Comparison of ENCODE assay signal across 19 cellular contexts in genomic region chr14:81366259-81366658, GRCh38. TPM values are rescaled to one million over a fixed set of nuclear protein-coding genes. Genes with fewer than 3 reads are reported as not detected.
DNase-seq lines count a peak whose midpoint lies in the region; ATAC-seq and TF ChIP-seq lines count a peak whose summit lies in the region.
"Had no signal": no experiment of that assay in that cellular context is flagged by ENCODE, and none has a peak within 500 bp of the region (broad histone marks: within the 10 kb centered on the region; RNA-seq: fewer than 3 reads in every experiment).

No MANE protein-coding gene starts in this region.

- H2BK15ac ChIP-seq in H9 (ENCODE audit: low read depth, low read length): no peak overlapping the region

- H3K56ac ChIP-seq in H9 (ENCODE audit: insufficient read length, low read depth, low read length): no peak overlapping the region

- no peak overlapping the region for H2AFZ ChIP-seq in H9 (ENCODE audit: low read length)

- no peak for TF ChIP-seq POLR2A in esophagus squamous epithelium (IDR thresholded peaks at IDR 0.05)
- TF ChIP-seq POLR2A in gastroesophageal sphincter (IDR thresholded peaks at IDR 0.05): no peak

- H3K4me3 Mint-ChIP-seq in H9 (peak overlapping the region in 1 of 2 experiments; percentile 24; a peak in 2 of 5 replicates), progenitor cell of endocrine pancreas (ENCODE audit: low read depth) (no peak overlapping the region)
- H3K4me3 Mint-ChIP-seq: activated CD4-positive, alpha-beta memory T cell treated with anti-CD3 and anti-CD28 coated beads for 36 hours; stimulated activated naive CD8-positive, alpha-beta T cell treated with anti-CD3 and anti-CD28 coated beads, Interleukin-15, amount 100 ng/mL, for 72 hours had no signal

- no peak overlapping the region for H2AK5ac ChIP-seq in H9 (ENCODE audit: insufficient read length, low read length)

- H2BK12ac ChIP-seq in H9 (ENCODE audit: insufficient read length, low read depth, low read length): no peak overlapping the region

- no peak overlapping the region for H3K9ac ChIP-seq in H9 (ENCODE audit: extremely low read depth, insufficient read length, low read length)
- H3K9ac ChIP-seq: BLaER1 had no signal

- WGBS in H9 (ENCODE audit: extremely low coverage, insufficient read length, low lambda C conversion rate): no CpG with 5 or more reads among the region's 6 CpGs
- WGBS in esophagus squamous epithelium, 2 donors: 0 to 36% methylated on average over 1 of the region's 6 CpGs
- WGBS in gastroesophageal sphincter (ENCODE audit: low coverage in 1 of 2), 2 donors: 20 to 60% methylated on average over 1 of the region's 6 CpGs

- no peak overlapping the region for H3T11ph ChIP-seq in H9 (ENCODE audit: low read length)

- no peak overlapping the region for H2BK20ac ChIP-seq in H9 (ENCODE audit: low read depth, low read length, poor library complexity, severe bottlenecking)

- H3K79me1 ChIP-seq in H9 (ENCODE audit: insufficient read depth, low read depth, low read length, poor library complexity, severe bottlenecking): no peaks in the 10 kb centered on the region

- no peak overlapping the region for H3K14ac ChIP-seq in H9 (ENCODE audit: insufficient read depth, low read length)

- TF ChIP-seq CTCF in H9 (conservative IDR thresholded peaks at IDR 0.05) (no peak), RWPE2 (IDR thresholded peaks at IDR 0.05; ENCODE audit: poor library complexity, severe bottlenecking) (no peak), esophagus squamous epithelium (IDR thresholded peaks at IDR 0.05) (no peak), progenitor cell of endocrine pancreas (IDR thresholded peaks at IDR 0.05; ENCODE audit: unreplicated experiment) (no peak), gastroesophageal sphincter (IDR thresholded peaks at IDR 0.05) (no peak)

- H3K27me3 Mint-ChIP-seq in H9 (ENCODE audit: low read depth): no peaks in the 10 kb centered on the region
- H3K27me3 Mint-ChIP-seq in progenitor cell of endocrine pancreas: no peaks in the 10 kb centered on the region

- no peak overlapping the region for H3K18ac ChIP-seq in H9 (ENCODE audit: insufficient read length, low read depth, low read length)

- H3K23me2 ChIP-seq in H9 (ENCODE audit: insufficient read length, low read depth, low read length, poor library complexity, severe bottlenecking): no peaks in the 10 kb centered on the region

- H3K9me3 Mint-ChIP-seq in H9 (no peaks in the 10 kb centered on the region), progenitor cell of endocrine pancreas (ENCODE audit: low read depth) (no peaks in the 10 kb centered on the region)
- H3K9me3 Mint-ChIP-seq: activated CD4-positive, alpha-beta memory T cell treated with anti-CD3 and anti-CD28 coated beads for 36 hours; stimulated activated naive CD8-positive, alpha-beta T cell treated with anti-CD3 and anti-CD28 coated beads, Interleukin-15, amount 100 ng/mL, for 72 hours had no signal

- H3K36me3 ChIP-seq in RWPE2 (ENCODE audit: low read depth) (peaks cover 9% of the 10 kb centered on the region), esophagus squamous epithelium (peaks cover 0 to 14% (median 0%) of the 10 kb centered on the region in 3 donors), gastroesophageal sphincter (no peaks in the 10 kb centered on the region)
- H3K36me3 ChIP-seq: BLaER1, right lobe of liver had no signal

- H2BK120ac ChIP-seq in H9 (ENCODE audit: low read depth, low read length, poor library complexity, severe bottlenecking): no peak overlapping the region

- H2BK5ac ChIP-seq in H9 (ENCODE audit: insufficient read length, low read length): no peak overlapping the region

- TF ChIP-seq EP300 in gastroesophageal sphincter (IDR thresholded peaks at IDR 0.05): no peak

- H3K9me3 ChIP-seq in H9 (ENCODE audit: control insufficient read depth, low read depth, low read length) (no peaks in the 10 kb centered on the region), RWPE2 (ENCODE audit: severe bottlenecking) (no peaks in the 10 kb centered on the region), esophagus squamous epithelium (no peaks in the 10 kb centered on the region), gastroesophageal sphincter (no peaks in the 10 kb centered on the region)
- H3K9me3 ChIP-seq: BLaER1, right lobe of liver had no signal

- H3K4me1 Mint-ChIP-seq in H9 (peaks cover 25 to 26% of the 10 kb centered on the region in 2 experiments), progenitor cell of endocrine pancreas (ENCODE audit: low read depth) (peaks cover 5% of the 10 kb centered on the region)
- H3K4me1 Mint-ChIP-seq: stimulated activated naive CD8-positive, alpha-beta T cell treated with anti-CD3 and anti-CD28 coated beads, Interleukin-15, amount 100 ng/mL, for 72 hours had no signal

- H3K4me2 ChIP-seq in H9 (ENCODE audit: insufficient read depth, insufficient read length, low read length): no peak overlapping the region
- H3K4me2 ChIP-seq: BLaER1 had no signal

- H3K4me3 ChIP-seq in RWPE2 (ENCODE audit: severe bottlenecking) (no peak overlapping the region), esophagus squamous epithelium (no peak overlapping the region), gastroesophageal sphincter (no peak overlapping the region)
- H3K4me3 ChIP-seq: BLaER1, right lobe of liver had no signal

- H3K36me3 Mint-ChIP-seq in H9 (ENCODE audit: insufficient read depth in 1 of 3, low read depth in 3 of 3) (peaks cover 0 to 9% (median 0%) of the 10 kb centered on the region in 3 experiments; a peak in 2 of 7 replicates), progenitor cell of endocrine pancreas (ENCODE audit: insufficient read depth) (no peaks in the 10 kb centered on the region)
- H3K36me3 Mint-ChIP-seq: activated CD4-positive, alpha-beta memory T cell treated with anti-CD3 and anti-CD28 coated beads for 36 hours had no signal

- no peak overlapping the region for H3K23ac ChIP-seq in H9 (ENCODE audit: insufficient read length, low read depth, low read length)

- peak; percentile 97 for ATAC-seq in RWPE2 (ENCODE audit: low read depth)
- no peak for ATAC-seq in GM21423 (IDR thresholded peaks at IDR 0.05; ENCODE audit: unreplicated experiment)
- ATAC-seq in gastroesophageal sphincter: no peak
- ATAC-seq: right lobe of liver; stimulated activated naive CD8-positive, alpha-beta T cell treated with anti-CD3 and anti-CD28 coated beads, Interleukin-15, amount 100 ng/mL, for 72 hours had no signal

- no peak overlapping the region for H3K4ac ChIP-seq in H9 (ENCODE audit: low read depth, low read length)

- DNase-seq in H9 (no peak), RWPE2 (ENCODE audit: low spot score) (no peak), esophagus squamous epithelium (lab: John Stamatoyannopoulos, UW) (no peak), progenitor cell of endocrine pancreas (ENCODE audit: low spot score, unreplicated experiment) (no peak), activated T-cell treated with anti-CD3 and anti-CD28 coated beads for 4 hours (no peak)
- no peak for DNase-seq in activated effector memory CD4-positive, alpha-beta T cell treated with anti-CD3 and anti-CD28 coated beads, Interleukin-2, amount 50 U/mL, for 16 hours
- DNase-seq: activated CD4-positive, alpha-beta memory T cell treated with anti-CD3 and anti-CD28 coated beads for 36 hours; activated naive CD4-positive, alpha-beta T cell treated with Interleukin-2 at 50 U/mL for 16 hours; cerebellar nuclear complex; GDM1; H7; MM.1S; NCI-H226; right lobe of liver; stimulated activated naive CD8-positive, alpha-beta T cell treated with anti-CD3 and anti-CD28 coated beads, Interleukin-15, amount 100 ng/mL, for 72 hours; T-helper 9 cell had no signal

- 0 out of 2 replicates have a peak, but pooled peaks cover 2% of the 10 kb centered on the region for H3K79me2 ChIP-seq in H9 (ENCODE audit: insufficient read depth, low read length)

- no peaks in the 10 kb centered on the region for H3K4me1 ChIP-seq in H9 (ENCODE audit: insufficient read depth, low read length)
- H3K4me1 ChIP-seq in RWPE2 (ENCODE audit: insufficient read depth, poor library complexity, severe bottlenecking): peaks cover 29% of the 10 kb centered on the region
- H3K4me1 ChIP-seq in esophagus squamous epithelium: peaks cover 9 to 60% (median 25%) of the 10 kb centered on the region in 3 donors
- H3K4me1 ChIP-seq in gastroesophageal sphincter: no peaks in the 10 kb centered on the region
- H3K4me1 ChIP-seq: right lobe of liver had no signal

- no peaks in the 10 kb centered on the region for H3K27me3 ChIP-seq in H9 (ENCODE audit: insufficient read depth, low read length)
- H3K27me3 ChIP-seq in RWPE2 (ENCODE audit: insufficient read depth, poor library complexity, severe bottlenecking): no peaks in the 10 kb centered on the region
- H3K27me3 ChIP-seq in esophagus squamous epithelium: no peaks in the 10 kb centered on the region
- H3K27me3 ChIP-seq in gastroesophageal sphincter: peaks cover 25% of the 10 kb centered on the region
- H3K27me3 ChIP-seq: BLaER1, right lobe of liver had no signal

- H3K27ac Mint-ChIP-seq in H9: peak overlapping the region; percentile 39 to 87 (median 79); a peak in 5 of 7 replicates
- peak overlapping the region; percentile 31 for H3K27ac Mint-ChIP-seq in progenitor cell of endocrine pancreas
- H3K27ac Mint-ChIP-seq: activated CD4-positive, alpha-beta memory T cell treated with anti-CD3 and anti-CD28 coated beads for 36 hours; stimulated activated naive CD8-positive, alpha-beta T cell treated with anti-CD3 and anti-CD28 coated beads, Interleukin-15, amount 100 ng/mL, for 72 hours had no signal

- intact Hi-C loops in esophagus squamous epithelium (cut with DNase I): no loop called here

- no peaks in the 10 kb centered on the region for H4K20me1 ChIP-seq in H9 (ENCODE audit: control insufficient read depth, insufficient read depth, insufficient read length)
- H4K20me1 ChIP-seq: BLaER1 had no signal

- H3K27ac ChIP-seq in H9 (ENCODE audit: insufficient read length, low read depth, low read length): no peak overlapping the region
- peak overlapping the region; percentile 13 for H3K27ac ChIP-seq in RWPE2 (ENCODE audit: poor library complexity, severe bottlenecking)
- peak overlapping the region; percentile 35 to 68 (median 54) for H3K27ac ChIP-seq in esophagus squamous epithelium
- H3K27ac ChIP-seq in gastroesophageal sphincter: no peak overlapping the region
- H3K27ac ChIP-seq: BLaER1, right lobe of liver had no signal

- no peak overlapping the region for H4K91ac ChIP-seq in H9 (ENCODE audit: insufficient read length, low read depth, low read length)

- no peak overlapping the region for H4K8ac ChIP-seq in H9 (replicated peaks; ENCODE audit: insufficient read length, low read depth, low read length)

- H4K5ac ChIP-seq in H9 (ENCODE audit: insufficient read length, low read depth, low read length): no peak overlapping the region

RNA-seq across cellular contexts. Expression of gene STON2, which starts 33.9 kb away (rescaled TPM):
- 56.0 and 62.9 TPM in 2 replicates for total RNA-seq in H9 (2021)
- 10 to 100 TPM; 58.7 to 71.6 (median 67.1) TPM for total RNA-seq in esophagus squamous epithelium
- 73.6 and 77.2 TPM in 2 replicates for total RNA-seq in progenitor cell of endocrine pancreas
- total RNA-seq in gastroesophageal sphincter: 10 to 100 TPM in 3 of 4 donors, 1 to 10 TPM in 1; 2.8 to 11.6 (median 11.5) TPM

Comparison
In these comparisons a context has a peak if more than half of its experiments do, and no peak if none do; other contexts are left out.
1. H3K27ac ChIP-seq: peak in RWPE2 (single experiment) and esophagus squamous epithelium (4 of 4); none in H9 (single experiment) and gastroesophageal sphincter (0 of 4).